Comparison of ENCODE assay signal across 11 cellular contexts in genomic region chr20:61437280-61438206, GRCh38.
DNase-seq lines count a peak whose midpoint lies in the region; ATAC-seq and TF ChIP-seq lines count a peak whose summit lies in the region.
"Had no signal": no experiment of that assay in that cellular context is flagged by ENCODE, and none has a peak within 500 bp of the region (broad histone marks: within the 10 kb centered on the region; RNA-seq: fewer than 3 reads in every experiment).

No MANE protein-coding gene starts in this region.

- peaks cover 0 to 78% (median 36%) of the 10 kb centered on the region in 7 donors for H3K27me3 ChIP-seq in heart right ventricle
- H3K27me3 ChIP-seq: testis had no signal

- peak; percentile 41 for DNase-seq in brain pericyte (ENCODE audit: low read depth, low spot score)
- DNase-seq in heart right ventricle: no peak
- DNase-seq in pons (ENCODE audit: low spot score): peak; percentile 20
- DNase-seq in DMS153 treated with DMSO at 0.1 percent for 48 hours (lab: John Stamatoyannopoulos, UW; ENCODE audit: unreplicated experiment): no peak
- DNase-seq in SW 1271 (lab: John Stamatoyannopoulos, UW): no peak
- no peak for DNase-seq in cortex of kidney (lab: John Stamatoyannopoulos, UW)
- DNase-seq: NCI-H2171 treated with DMSO at 0.1 percent for 48 hours, testis had no signal

- H3K9me3 ChIP-seq in ES-I3 (ENCODE audit: control insufficient read depth, insufficient read depth, low read length) (no peaks in the 10 kb centered on the region), heart right ventricle (no peaks in the 10 kb centered on the region)
- H3K9me3 ChIP-seq: testis had no signal

- no peak overlapping the region for H3K4me3 ChIP-seq in heart right ventricle
- H3K4me3 ChIP-seq: testis had no signal

- peak in 5 of 8 donors; percentile 42 to 85 (median 75) for ATAC-seq in heart right ventricle
- no peak for ATAC-seq in HG03432 (IDR thresholded peaks at IDR 0.05; ENCODE audit: unreplicated experiment)
- ATAC-seq: SK-N-SH treated with all-trans-retinoic acid at 6 μM for 48 hours had no signal

- H3K36me3 ChIP-seq in ES-I3 (ENCODE audit: insufficient read depth, low read length): no peaks in the 10 kb centered on the region
- no peaks in the 10 kb centered on the region for H3K36me3 ChIP-seq in heart right ventricle

- 24 to 26% methylated on average over 28 of the region's 28 CpGs for WGBS in heart right ventricle, 2 donors

- peaks cover 64% of the 10 kb centered on the region for H3K4me1 ChIP-seq in ES-I3 (ENCODE audit: insufficient read depth, low read length)
- H3K4me1 ChIP-seq in heart right ventricle: peaks cover 0 to 5% (median 0%) of the 10 kb centered on the region in 9 donors

- H3K9ac ChIP-seq in ES-I3 (ENCODE audit: low read depth, low read length): peak overlapping the region; percentile 26; the same call in 1 of the 2 replicates

- no peak overlapping the region for H3K27ac ChIP-seq in heart right ventricle
- H3K27ac ChIP-seq: testis had no signal

- TF ChIP-seq CTCF in heart right ventricle (IDR thresholded peaks at IDR 0.05): no peak

- intact Hi-C loops in heart right ventricle (cut with DNase I): no loop called here

Comparison
In these comparisons a context has a peak if more than half of its experiments do, and no peak if none do; other contexts are left out.
1. DNase-seq: peak in brain pericyte (single experiment) and pons (single experiment); none in heart right ventricle (0 of 2), DMS153 treated with DMSO at 0.1 percent for 48 hours (single experiment), SW 1271 (0 of 2) and cortex of kidney (single experiment).